20 cellular contexts compared by ENCODE assay signal in genomic region chr18:44841221-44841620, GRCh38.
"Had no signal": no experiment of that assay in that cellular context is flagged by ENCODE, and none has a peak within 500 bp of the region (broad histone marks: within the 10 kb centered on the region; RNA-seq: fewer than 3 reads in every experiment).

No MANE protein-coding gene starts in this region.

- H3K27me3 ChIP-seq: dorsolateral prefrontal cortex, heart left ventricle, left lung, stomach had no signal

- H3K4me3 ChIP-seq: dorsolateral prefrontal cortex, heart left ventricle, left lung, stomach had no signal

- H3K27ac ChIP-seq: dorsolateral prefrontal cortex, left lung, stomach, WERI-Rb-1 had no signal

- H3K36me3 Mint-ChIP-seq: natural killer cell treated with Interleukin-12 subunit alpha and Interleukin-12 subunit beta and Interleukin-15 and Interleukin-18, amount 100 ng/mL, for 72 hours had no signal

- H3K9me3 ChIP-seq: heart left ventricle, left lung, stomach had no signal

- H3K27me3 Mint-ChIP-seq: activated CD4-positive, alpha-beta T cell treated with anti-CD3 and anti-CD28 coated beads for 36 hours; activated T-helper 17 cell treated with anti-CD3 and anti-CD28 coated beads, Interleukin-2, amount 50 U/mL, for 72 hours; natural killer cell treated with Interleukin-12 subunit alpha and Interleukin-12 subunit beta and Interleukin-15 and Interleukin-18, amount 100 ng/mL, for 72 hours had no signal

- H3K27ac Mint-ChIP-seq: activated CD4-positive, alpha-beta T cell treated with anti-CD3 and anti-CD28 coated beads for 36 hours; activated T-helper 17 cell treated with anti-CD3 and anti-CD28 coated beads, Interleukin-2, amount 50 U/mL, for 72 hours had no signal

- ATAC-seq: activated CD4-positive, alpha-beta T cell treated with anti-CD3 and anti-CD28 coated beads for 36 hours; activated T-helper 17 cell treated with anti-CD3 and anti-CD28 coated beads, Interleukin-2, amount 50 U/mL, for 72 hours; esophagus mucosa; left lung; natural killer cell treated with Interleukin-12 subunit alpha and Interleukin-12 subunit beta and Interleukin-15 and Interleukin-18, amount 100 ng/mL, for 72 hours had no signal

- H3K4me3 Mint-ChIP-seq: activated CD4-positive, alpha-beta T cell treated with anti-CD3 and anti-CD28 coated beads for 36 hours; activated T-helper 17 cell treated with anti-CD3 and anti-CD28 coated beads, Interleukin-2, amount 50 U/mL, for 72 hours had no signal

- DNase-seq: activated CD4-positive, alpha-beta T cell treated with anti-CD3 and anti-CD28 coated beads for 36 hours; activated CD8-positive, alpha-beta memory T cell treated with anti-CD3 and anti-CD28 coated beads for 24 hours; activated naive CD4-positive, alpha-beta T cell treated with anti-CD3 and anti-CD28 coated beads, Interleukin-2, amount 50 U/mL, for 16 hours; activated T-cell treated with anti-CD3 and anti-CD28 coated beads for 4 hours; dorsolateral prefrontal cortex; foreskin melanocyte; heart left ventricle; left lung; mesenchymal stem cell; retina; stimulated activated CD4-positive, alpha-beta T cell treated with anti-CD3 and anti-CD28 coated beads, Interleukin-15, amount 100 ng/mL, for 24 hours; stimulated activated CD4-positive, alpha-beta T cell treated with anti-CD3 and anti-CD28 coated beads, Interleukin-4, amount 100 ng/mL, for 24 hours; stomach; SW 1271; WERI-Rb-1 had no signal

- H3K36me3 ChIP-seq: heart left ventricle, left lung, stomach, WERI-Rb-1 had no signal

- FAIRE-seq: islet of Langerhans, urothelium cell line had no signal

- H3K9me3 Mint-ChIP-seq: activated T-helper 17 cell treated with anti-CD3 and anti-CD28 coated beads, Interleukin-2, amount 50 U/mL, for 72 hours had no signal
